ENCODE assay signal across 26 cellular contexts in genomic region chr21:44740721-44741120, GRCh38. TPM values are rescaled to one million over a fixed set of nuclear protein-coding genes. Genes with fewer than 3 reads are reported as not detected.
DNase-seq lines count a peak whose midpoint lies in the region; TF ChIP-seq lines count a peak whose summit lies in the region.
"Had no signal": no experiment of that assay in that cellular context is flagged by ENCODE, and none has a peak within 500 bp of the region (broad histone marks: within the 10 kb centered on the region; RNA-seq: fewer than 3 reads in every experiment).

No MANE protein-coding gene starts in this region.

- H3K36me3 ChIP-seq in H7 (replicated peaks; ENCODE audit: control insufficient read depth, insufficient read depth, low read length), result no peaks in the 10 kb centered on the region
- H3K36me3 ChIP-seq: BLaER1 treated with 17β-estradiol and CSF1 and Interleukin-3, amounts not matched to agents 10 nM and 100 nM had no signal

- H3K27me3 ChIP-seq in H7 (ENCODE audit: control insufficient read depth, insufficient read depth, low read length), result no peaks in the 10 kb centered on the region
- H3K27me3 ChIP-seq: BLaER1 treated with 17β-estradiol and CSF1 and Interleukin-3, amounts not matched to agents 10 nM and 100 nM had no signal

- H3K4me3 ChIP-seq in H7 (ENCODE audit: insufficient read depth, low read depth, low read length), result no peak overlapping the region
- H3K4me3 ChIP-seq: BLaER1 treated with 17β-estradiol and CSF1 and Interleukin-3, amounts not matched to agents 10 nM and 100 nM; K562 had no signal

- H3K4me3 Mint-ChIP-seq in type B pancreatic cell, result no peak overlapping the region
- H3K4me3 Mint-ChIP-seq in activated T-helper 2 cell treated with anti-CD3 and anti-CD28 coated beads, Interferon-gamma antibody, Interleukin-2, Interleukin-4, amounts not matched to agents 10 μg/mL and 5 μg/mL and 100 μg/mL, durations not matched to agents 14 hours and 24 hours and 36 hours (ENCODE audit: low read depth), result no peak overlapping the region
- H3K4me3 Mint-ChIP-seq: CD8-positive, alpha-beta T cell; HFFc6 had no signal

- peaks cover 17% of the 10 kb centered on the region for H3K4me1 Mint-ChIP-seq in type B pancreatic cell (ENCODE audit: unreplicated experiment)
- no peaks in the 10 kb centered on the region for H3K4me1 Mint-ChIP-seq in activated T-helper 2 cell treated with anti-CD3 and anti-CD28 coated beads, Interferon-gamma antibody, Interleukin-2, Interleukin-4, amounts not matched to agents 10 μg/mL and 5 μg/mL and 100 μg/mL, durations not matched to agents 14 hours and 24 hours and 36 hours (ENCODE audit: low read depth)

- TF ChIP-seq CTCF in type B pancreatic cell (conservative IDR thresholded peaks at IDR 0.05), result no peak

- H3K27me3 Mint-ChIP-seq in type B pancreatic cell, result peaks cover 6% of the 10 kb centered on the region
- H3K27me3 Mint-ChIP-seq in activated T-helper 2 cell treated with anti-CD3 and anti-CD28 coated beads, Interferon-gamma antibody, Interleukin-2, Interleukin-4, amounts not matched to agents 10 μg/mL and 5 μg/mL and 100 μg/mL, durations not matched to agents 14 hours and 24 hours and 36 hours (ENCODE audit: low read depth), result peaks cover 10% of the 10 kb centered on the region

- DNase-seq in NCI-H524 (lab: John Stamatoyannopoulos, UW) (peak; percentile 31 to 77), NCI-H524 treated with DMSO at 0.1 percent for 48 hours (lab: John Stamatoyannopoulos, UW) (no peak), H7 (peak; percentile 65), islet precursor cell (peak; percentile 26), type B pancreatic cell (ENCODE audit: extremely low spot score, unreplicated experiment) (peak; percentile 52), NCI-H2171 treated with DMSO at 0.1 percent for 48 hours (lab: John Stamatoyannopoulos, UW) (no peak)
- no peak for DNase-seq in NK-92 treated with Interleukin-12 subunit alpha and Interleukin-12 subunit beta, amount 100 ng/mL, for 24 hours (lab: John Stamatoyannopoulos, UW)
- DNase-seq in activated T-helper 2 cell treated with anti-CD3 and anti-CD28 coated beads, Interferon-gamma antibody, Interleukin-2, Interleukin-4, amounts not matched to agents 10 μg/mL and 5 μg/mL and 100 μg/mL, durations not matched to agents 14 hours and 24 hours and 36 hours (ENCODE audit: low spot score), result no peak
- DNase-seq: CD8-positive, alpha-beta T cell; DMS53; GDM1; HFFc6; MM.1S; NCI-H1092; NCI-H1436; NCI-H1930; NCI-H2227 treated with DMSO at 0.1 percent for 48 hours; NCI-H510A; NCI-H82 had no signal

- no peaks in the 10 kb centered on the region for H3K9me3 Mint-ChIP-seq in type B pancreatic cell
- no peaks in the 10 kb centered on the region for H3K9me3 Mint-ChIP-seq in activated T-helper 2 cell treated with anti-CD3 and anti-CD28 coated beads, Interferon-gamma antibody, Interleukin-2, Interleukin-4, amounts not matched to agents 10 μg/mL and 5 μg/mL and 100 μg/mL, durations not matched to agents 14 hours and 24 hours and 36 hours
- H3K9me3 Mint-ChIP-seq: CD8-positive, alpha-beta T cell had no signal

- H3K27ac Mint-ChIP-seq in type B pancreatic cell, result no peak overlapping the region
- H3K27ac Mint-ChIP-seq in activated T-helper 2 cell treated with anti-CD3 and anti-CD28 coated beads, Interferon-gamma antibody, Interleukin-2, Interleukin-4, amounts not matched to agents 10 μg/mL and 5 μg/mL and 100 μg/mL, durations not matched to agents 14 hours and 24 hours and 36 hours, result no peak overlapping the region
- H3K27ac Mint-ChIP-seq: CD8-positive, alpha-beta T cell; HFFc6 had no signal

- no peaks in the 10 kb centered on the region for H3K36me3 Mint-ChIP-seq in type B pancreatic cell
- no peaks in the 10 kb centered on the region for H3K36me3 Mint-ChIP-seq in activated T-helper 2 cell treated with anti-CD3 and anti-CD28 coated beads, Interferon-gamma antibody, Interleukin-2, Interleukin-4, amounts not matched to agents 10 μg/mL and 5 μg/mL and 100 μg/mL, durations not matched to agents 14 hours and 24 hours and 36 hours (ENCODE audit: low read depth)

- intact Hi-C loops in activated T-helper 2 cell treated with anti-CD3 and anti-CD28 coated beads, Interferon-gamma antibody, Interleukin-2, Interleukin-4, amounts not matched to agents 10 μg/mL and 5 μg/mL and 100 μg/mL, durations not matched to agents 14 hours and 24 hours and 36 hours (cut with micrococcal nuclease), result no loop called here

RNA-seq across cellular contexts. Expression of gene TSPEAR, which starts 29.3 kb away (rescaled TPM):
- total RNA-seq in H7 (2014; rRNA removed; shearing (Covaris generic)), result 1.0 and 1.8 TPM in 2 replicates
- total RNA-seq in type B pancreatic cell (ENCODE audit: low replicate concordance), result 0.34 and 0.59 TPM in 2 replicates
- total RNA-seq in activated T-helper 2 cell treated with anti-CD3 and anti-CD28 coated beads, Interferon-gamma antibody, Interleukin-2, Interleukin-4, amounts not matched to agents 10 μg/mL and 5 μg/mL and 100 μg/mL, durations not matched to agents 14 hours and 24 hours and 36 hours, result not detected in 2 replicates
- total RNA-seq: CD8-positive, alpha-beta T cell; HFFc6; K562; LHCN-M2; OCI-LY7; SK-MEL-5 had no signal

RNA-seq across cellular contexts. Expression of gene KRTAP10-12, which starts 43.7 kb away (rescaled TPM):
- total RNA-seq in H7 (2014; rRNA removed; shearing (Covaris generic)), result not detected in 2 replicates
- not detected in 2 replicates for total RNA-seq in type B pancreatic cell (ENCODE audit: low replicate concordance)
- not detected in 2 replicates for total RNA-seq in activated T-helper 2 cell treated with anti-CD3 and anti-CD28 coated beads, Interferon-gamma antibody, Interleukin-2, Interleukin-4, amounts not matched to agents 10 μg/mL and 5 μg/mL and 100 μg/mL, durations not matched to agents 14 hours and 24 hours and 36 hours
- total RNA-seq: CD8-positive, alpha-beta T cell; HepG2; HFFc6; K562; LHCN-M2; OCI-LY7; Right ventricle myocardium inferior; SK-MEL-5 had no signal

RNA-seq across cellular contexts. Expression of gene KRTAP12-1, which starts 58.8 kb away (rescaled TPM):
- total RNA-seq in H7 (2014; rRNA removed; shearing (Covaris generic)), result 0.17 TPM in 1 of 2 replicates, not detected in the other
- total RNA-seq in type B pancreatic cell (ENCODE audit: low replicate concordance), result not detected in 2 replicates
- not detected in 2 replicates for total RNA-seq in activated T-helper 2 cell treated with anti-CD3 and anti-CD28 coated beads, Interferon-gamma antibody, Interleukin-2, Interleukin-4, amounts not matched to agents 10 μg/mL and 5 μg/mL and 100 μg/mL, durations not matched to agents 14 hours and 24 hours and 36 hours
- total RNA-seq: CD8-positive, alpha-beta T cell; HepG2; HFFc6; K562; LHCN-M2; OCI-LY7; Right ventricle myocardium inferior; SK-MEL-5 had no signal

Comparison
In these comparisons a context has a peak if more than half of its experiments do, and no peak if none do; other contexts are left out.
1. DNase-seq: peak in NCI-H524 (2 of 2), H7 (single experiment), islet precursor cell (single experiment) and type B pancreatic cell (single experiment); none in NCI-H524 treated with DMSO at 0.1 percent for 48 hours (single experiment), NK-92 treated with Interleukin-12 subunit alpha and Interleukin-12 subunit beta, amount 100 ng/mL, for 24 hours (single experiment), NCI-H2171 treated with DMSO at 0.1 percent for 48 hours (single experiment) and activated T-helper 2 cell treated with anti-CD3 and anti-CD28 coated beads, Interferon-gamma antibody, Interleukin-2, Interleukin-4, amounts not matched to agents 10 μg/mL and 5 μg/mL and 100 μg/mL, durations not matched to agents 14 hours and 24 hours and 36 hours (single experiment).